ENCODE assay signal across 8 cellular contexts in genomic region chr12:131116437-131117117, GRCh38.
A peak's percentile ranks its signal among the peaks of the same experiment; 100 is the strongest.
DNase-seq lines count a peak whose midpoint lies in the region; ATAC-seq and TF ChIP-seq lines count a peak whose summit lies in the region.

No MANE protein-coding gene starts in this region.

- H3K9me3 ChIP-seq in T-helper 17 cell (ENCODE audit: control insufficient read depth, low read length, poor library complexity, severe bottlenecking): no peaks in the 10 kb centered on the region

- DNase-seq in GM03348 (ENCODE audit: low spot score): peak; percentile 80
- peak; percentile 55 for DNase-seq in NCI-H2196 (lab: John Stamatoyannopoulos, UW; ENCODE audit: unreplicated experiment)
- peak; percentile 43 for DNase-seq in fibroblast of villous mesenchyme (ENCODE audit: low read depth)
- DNase-seq in renal cortical epithelial cell (ENCODE audit: low read depth): peak; percentile 37
- DNase-seq in T-helper 17 cell: no peak
- DNase-seq in effector memory CD8-positive, alpha-beta T cell: no peak
- no peak for DNase-seq in activated CD8-positive, alpha-beta memory T cell treated with anti-CD3 and anti-CD28 coated beads for 24 hours

- H3K27me3 Mint-ChIP-seq in T-helper 17 cell: peaks cover 52% of the 10 kb centered on the region
- peaks cover 46 to 77% of the 10 kb centered on the region in 2 donors for H3K27me3 Mint-ChIP-seq in effector memory CD8-positive, alpha-beta T cell

- peaks cover 2% of the 10 kb centered on the region for H3K4me1 Mint-ChIP-seq in T-helper 17 cell
- H3K4me1 Mint-ChIP-seq in effector memory CD8-positive, alpha-beta T cell (ENCODE audit: low read depth in 2 of 2): no peaks in the 10 kb centered on the region

- peak; percentile 11 for TF ChIP-seq CTCF in fibroblast of villous mesenchyme (IDR thresholded peaks at IDR 0.05; ENCODE audit: insufficient read depth, low read depth, low read length)

- H3K36me3 Mint-ChIP-seq in T-helper 17 cell (ENCODE audit: low read depth): no peaks in the 10 kb centered on the region
- no peaks in the 10 kb centered on the region for H3K36me3 Mint-ChIP-seq in effector memory CD8-positive, alpha-beta T cell (ENCODE audit: insufficient read depth)

- H3K27ac Mint-ChIP-seq in T-helper 17 cell: no peak overlapping the region
- H3K27ac Mint-ChIP-seq in effector memory CD8-positive, alpha-beta T cell: no peak overlapping the region

- ATAC-seq in T-helper 17 cell: no peak
- no peak for ATAC-seq in effector memory CD8-positive, alpha-beta T cell (replicated peaks)
- no peak for ATAC-seq in GM21825 (IDR thresholded peaks at IDR 0.05; ENCODE audit: unreplicated experiment)

- no peak overlapping the region for H3K4me3 Mint-ChIP-seq in T-helper 17 cell
- no peak overlapping the region for H3K4me3 Mint-ChIP-seq in effector memory CD8-positive, alpha-beta T cell

- H3K9me3 Mint-ChIP-seq in effector memory CD8-positive, alpha-beta T cell: no peaks in the 10 kb centered on the region

- no peak overlapping the region for H3K4me3 ChIP-seq in fibroblast of villous mesenchyme (ENCODE audit: low read depth, low read length)

Comparison
In these comparisons a context has a peak if more than half of its experiments do, and no peak if none do; other contexts are left out.
1. DNase-seq: peak in GM03348 (single experiment), NCI-H2196 (single experiment), fibroblast of villous mesenchyme (single experiment) and renal cortical epithelial cell (single experiment); none in T-helper 17 cell (0 of 3), effector memory CD8-positive, alpha-beta T cell (0 of 3) and activated CD8-positive, alpha-beta memory T cell treated with anti-CD3 and anti-CD28 coated beads for 24 hours (single experiment).